23 cellular contexts compared by ENCODE assay signal in genomic region chr2:54285451-54285850, GRCh38.
"Had no signal": no experiment of that assay in that cellular context is flagged by ENCODE, and none has a peak within 500 bp of the region (broad histone marks: within the 10 kb centered on the region; RNA-seq: fewer than 3 reads in every experiment).

No MANE protein-coding gene starts in this region.

- ATAC-seq: HepG2, K562, T-cell had no signal

- DNase-seq: Kasumi-1, MM.1S, NCI-H1092 treated with DMSO at 0.1 percent for 48 hours, NCI-H1436, NCI-H187, NCI-H2029, NCI-H2081 treated with DMSO at 0.1 percent for 48 hours, NCI-H2171, NCI-H226, NCI-H446, NCI-H510A, NCI-H524 treated with DMSO at 0.1 percent for 48 hours, NCI-H69, NCI-H774, Right ventricle myocardium superior, RPMI8226, SIG-M5, SK-N-SH, SW 1271, T-cell had no signal

- FAIRE-seq: HepG2, K562, RCC 7860 had no signal
